In the genomic region with DNA sequence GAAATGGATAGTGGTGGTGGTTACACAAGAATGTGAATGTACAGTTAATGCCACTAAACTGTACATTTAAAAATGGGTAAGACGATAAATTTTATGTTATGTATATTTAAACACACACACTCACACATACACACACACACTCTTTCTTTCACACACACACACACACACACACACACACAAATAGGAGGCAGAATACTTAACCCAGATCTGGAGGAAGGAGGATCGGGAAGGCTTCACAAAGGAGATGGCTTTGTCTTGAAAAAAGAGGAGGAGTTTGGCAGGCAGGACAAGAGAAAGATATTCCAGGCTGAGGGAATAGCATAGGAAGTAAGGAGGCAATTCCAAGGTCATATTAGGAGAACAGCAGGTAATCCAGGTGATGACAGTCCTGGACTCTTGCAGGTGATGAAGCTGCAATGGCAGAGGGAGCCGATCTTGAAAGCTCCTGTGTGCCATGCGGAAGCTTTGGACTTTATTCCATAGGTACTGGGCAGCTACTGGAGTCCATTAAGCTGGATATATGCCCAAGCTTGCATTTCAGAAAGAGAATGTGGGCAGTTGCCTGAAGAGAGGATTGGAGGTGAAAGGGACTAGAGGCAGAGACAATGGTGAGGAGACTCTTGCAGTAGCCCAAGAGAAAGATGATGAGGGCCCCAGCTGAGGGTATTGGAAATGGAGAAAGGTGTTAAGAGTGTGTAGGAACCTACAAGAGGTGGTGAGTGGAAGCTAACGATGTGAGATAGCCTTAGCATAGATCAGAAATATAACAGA, we compare ENCODE assay signal across 19 cellular contexts. TPM values are rescaled to one million over a fixed set of nuclear protein-coding genes. Genes with fewer than 3 reads are reported as not detected.
DNase-seq lines count a peak whose midpoint lies in the region; ATAC-seq and TF ChIP-seq lines count a peak whose summit lies in the region.
"Had no signal": no experiment of that assay in that cellular context is flagged by ENCODE, and none has a peak within 500 bp of the region (broad histone marks: within the 10 kb centered on the region; RNA-seq: fewer than 3 reads in every experiment).

No MANE protein-coding gene starts in this region.

- H3K27me3 Mint-ChIP-seq in stimulated activated memory B cell treated with anti-CD40 and anti-IgM and Interleukin-4, amounts not matched to agents 10 μg/mL and 1 μg/mL and 100 μg/mL, for 72 hours, result no peaks in the 10 kb centered on the region
- H3K27me3 Mint-ChIP-seq: CD4-positive, alpha-beta T cell had no signal

- H3K27ac ChIP-seq in dorsolateral prefrontal cortex, result peak overlapping the region in 21 of 59 donors; percentile 7 to 93 (median 70)
- H3K27ac ChIP-seq: 22Rv1, HL-60 had no signal

- in situ Hi-C loops in SK-MEL-5 (cut with HindIII; ENCODE audit: low pct_unique_long_range_greater_than_20kb, low sequenced_read_pairs), result no loop called here

- no peaks in the 10 kb centered on the region for H3K27me3 ChIP-seq in dorsolateral prefrontal cortex

- peak overlapping the region; percentile 1 for H3K27ac Mint-ChIP-seq in stimulated activated memory B cell treated with anti-CD40 and anti-IgM and Interleukin-4, amounts not matched to agents 10 μg/mL and 1 μg/mL and 100 μg/mL, for 72 hours
- H3K27ac Mint-ChIP-seq: CD4-positive, alpha-beta T cell had no signal

- H3K9me3 Mint-ChIP-seq in stimulated activated memory B cell treated with anti-CD40 and anti-IgM and Interleukin-4, amounts not matched to agents 10 μg/mL and 1 μg/mL and 100 μg/mL, for 72 hours, result no peaks in the 10 kb centered on the region
- H3K9me3 Mint-ChIP-seq: CD4-positive, alpha-beta T cell; immature natural killer cell had no signal

- no peaks in the 10 kb centered on the region for H3K36me3 Mint-ChIP-seq in stimulated activated memory B cell treated with anti-CD40 and anti-IgM and Interleukin-4, amounts not matched to agents 10 μg/mL and 1 μg/mL and 100 μg/mL, for 72 hours
- H3K36me3 Mint-ChIP-seq: immature natural killer cell had no signal

- peak overlapping the region in 58 of 59 donors; percentile 8 to 65 (median 45) for H3K4me3 ChIP-seq in dorsolateral prefrontal cortex

- intact Hi-C loops in dorsolateral prefrontal cortex (cut with DNase I), result no loop called here

- ATAC-seq in stimulated activated memory B cell treated with anti-CD40 and anti-IgM and Interleukin-4, amounts not matched to agents 10 μg/mL and 1 μg/mL and 100 μg/mL, for 72 hours, result no peak
- no peak for ATAC-seq in HG03460 (IDR thresholded peaks at IDR 0.05; ENCODE audit: unreplicated experiment)
- ATAC-seq: HCT116 had no signal

- no peak for TF ChIP-seq CTCF in dorsolateral prefrontal cortex (IDR thresholded peaks at IDR 0.05 in 54 of 56, conservative IDR thresholded peaks at IDR 0.05 in 2 of 56; ENCODE audit: low read depth in 1 of 56, partially characterized antibody in 56 of 56)

- H3K4me1 Mint-ChIP-seq in stimulated activated memory B cell treated with anti-CD40 and anti-IgM and Interleukin-4, amounts not matched to agents 10 μg/mL and 1 μg/mL and 100 μg/mL, for 72 hours, result peaks cover 57% of the 10 kb centered on the region

- DNase-seq in NCI-H2081 (lab: John Stamatoyannopoulos, UW) (peak; percentile 22 to 55), NCI-H2081 treated with DMSO at 0.1 percent for 48 hours (lab: John Stamatoyannopoulos, UW) (no peak), SK-MEL-5 (ENCODE audit: low read depth, low spot score) (peak; percentile 77), dorsolateral prefrontal cortex (no peak), NCI-H345 treated with DMSO at 0.1 percent for 48 hours (lab: John Stamatoyannopoulos, UW; ENCODE audit: unreplicated experiment) (no peak)
- no peak for DNase-seq in activated CD4-positive, CD25-positive, alpha-beta regulatory T cell treated with anti-CD3 and anti-CD28 coated beads, Interleukin-2, amount 50 U/mL, for 72 hours
- DNase-seq: activated CD4-positive, alpha-beta T cell treated with anti-CD3 and anti-CD28 coated beads for 1 hour; activated effector memory CD4-positive, alpha-beta T cell treated with anti-CD3 and anti-CD28 coated beads, Interleukin-2, amount 50 U/mL, for 16 hours; CD4-positive, alpha-beta T cell; EL; immature natural killer cell; NCI-H1436 treated with DMSO at 0.1 percent for 48 hours; NCI-H524 treated with DMSO at 0.1 percent for 48 hours; occipital lobe had no signal

- peak overlapping the region; percentile 0 for H3K4me3 Mint-ChIP-seq in stimulated activated memory B cell treated with anti-CD40 and anti-IgM and Interleukin-4, amounts not matched to agents 10 μg/mL and 1 μg/mL and 100 μg/mL, for 72 hours
- H3K4me3 Mint-ChIP-seq: CD4-positive, alpha-beta T cell had no signal

RNA-seq across cellular contexts. Expression of a gene that starts 15.4 kb away (rescaled TPM):
- 146 and 166 TPM in 2 replicates for total RNA-seq in SK-MEL-5 (2014; rRNA removed; shearing (Covaris generic))
- polyA plus RNA-seq in SK-MEL-5 (2015; cell fraction: cytosol; rRNA removed), result 69.2 and 92.3 TPM in 2 replicates
- 374 and 406 TPM in 2 replicates for polyA plus RNA-seq in SK-MEL-5 (2015; cell fraction: nucleus; rRNA removed)
- total RNA-seq in dorsolateral prefrontal cortex, result 10 to 100 TPM; 43.6 to 84.7 (median 61.2) TPM

Comparison
In these comparisons a context has a peak if more than half of its experiments do, and no peak if none do; other contexts are left out.
1. DNase-seq: peak in NCI-H2081 (2 of 2) and SK-MEL-5 (single experiment); none in NCI-H2081 treated with DMSO at 0.1 percent for 48 hours (single experiment), dorsolateral prefrontal cortex (0 of 10), activated CD4-positive, CD25-positive, alpha-beta regulatory T cell treated with anti-CD3 and anti-CD28 coated beads, Interleukin-2, amount 50 U/mL, for 72 hours (single experiment) and NCI-H345 treated with DMSO at 0.1 percent for 48 hours (single experiment).